1 cellular context compared by ENCODE assay signal in genomic region chr7:44044315-44045225, GRCh38.
TF ChIP-seq lines count a peak whose summit lies in the region.

DBNL (plus strand) TSS chr7:44044702; CDS start chr7:44044738, 36 bp downstream.

TF ChIP-seq in HepG2, 621 proteins besides CTCF, POLR2A, EP300 and RAD21 (continued from another document and continues in another):
- TF ChIP-seq ZNF280D (CRISPR knock-in tag; IDR thresholded peaks at IDR 0.05) (no peak), ZBED4 (CRISPR knock-in tag; IDR thresholded peaks at IDR 0.05; ENCODE audit: borderline replicate concordance) (peak; percentile 84), ATF6 (CRISPR knock-in tag; conservative IDR thresholded peaks at IDR 0.05) (no peak), ZBTB43 (CRISPR knock-in tag; conservative IDR thresholded peaks at IDR 0.05) (peak; percentile 59), ZNF33B (CRISPR knock-in tag; IDR thresholded peaks at IDR 0.05) (0 out of 2 replicates have a peak, but pooled peaks have one; percentile 49), AGO1 (IDR thresholded peaks at IDR 0.05; ENCODE audit: low read depth, low read length, poor library complexity, severe bottlenecking) (no peak), ZNF382 (CRISPR knock-in tag; IDR thresholded peaks at IDR 0.05; ENCODE audit: borderline replicate concordance) (no peak), ZNF230 (CRISPR knock-in tag; IDR thresholded peaks at IDR 0.05) (peak; percentile 87; the same call in 1 of the 2 replicates), ZNF615 (CRISPR knock-in tag; IDR thresholded peaks at IDR 0.05; ENCODE audit: borderline replicate concordance) (0 out of 2 replicates have a peak, but pooled peaks have one; percentile 2), TBX2 (CRISPR knock-in tag; IDR thresholded peaks at IDR 0.05; ENCODE audit: borderline replicate concordance) (peak; percentile 82), HNF1B (CRISPR knock-in tag; IDR thresholded peaks at IDR 0.05) (peak; percentile 83), ZNF10 (CRISPR knock-in tag; IDR thresholded peaks at IDR 0.05; ENCODE audit: borderline replicate concordance, low read depth) (no peak), KMT2A (CRISPR knock-in tag; IDR thresholded peaks at IDR 0.05) (peak; percentile 87), PLSCR1 (CRISPR knock-in tag; IDR thresholded peaks at IDR 0.05; ENCODE audit: borderline replicate concordance) (no peak), ZNF891 (CRISPR knock-in tag; IDR thresholded peaks at IDR 0.05) (peak; percentile 89), ZBTB49 (CRISPR knock-in tag; IDR thresholded peaks at IDR 0.05; ENCODE audit: borderline replicate concordance) (no peak), ZNF691 (CRISPR knock-in tag; IDR thresholded peaks at IDR 0.05; ENCODE audit: borderline replicate concordance, low read depth) (peak; percentile 84; the same call in 1 of the 2 replicates), ZFP82 (CRISPR knock-in tag; IDR thresholded peaks at IDR 0.05; ENCODE audit: borderline replicate concordance) (0 out of 2 replicates have a peak, but pooled peaks have one; percentile 68), ZNF407 (CRISPR knock-in tag; IDR thresholded peaks at IDR 0.05; ENCODE audit: not compliant biosample characterization) (peak; percentile 95), ZNF24 (IDR thresholded peaks at IDR 0.05) (no peak), BRCA1 (CRISPR knock-in tag; IDR thresholded peaks at IDR 0.05) (peak; percentile 69; the same call in 1 of the 2 replicates), MYC (CRISPR knock-in tag; IDR thresholded peaks at IDR 0.05; ENCODE audit: borderline replicate concordance) (peak; percentile 87), TARDBP (CRISPR knock-in tag; IDR thresholded peaks at IDR 0.05) (peak; percentile 76; the same call in 1 of the 2 replicates), RORA (CRISPR knock-in tag; IDR thresholded peaks at IDR 0.05) (no peak), MAZ (IDR thresholded peaks at IDR 0.05; ENCODE audit: borderline replicate concordance, low read depth, low read length) (peak; percentile 94), MAZ (CRISPR knock-in tag; IDR thresholded peaks at IDR 0.05; ENCODE audit: low read depth) (peak; percentile 95; the same call in 1 of the 2 replicates), FOXP1 (IDR thresholded peaks at IDR 0.05) (no peak), FOXP1 (CRISPR knock-in tag; IDR thresholded peaks at IDR 0.05) (no peak)
